In genomic region chr14:59313063-59314018, GRCh38 we compare ENCODE assay signal across 13 cellular contexts.
DNase-seq lines count a peak whose midpoint lies in the region; ATAC-seq and TF ChIP-seq lines count a peak whose summit lies in the region.
"Had no signal": no experiment of that assay in that cellular context is flagged by ENCODE, and none has a peak within 500 bp of the region (broad histone marks: within the 10 kb centered on the region; RNA-seq: fewer than 3 reads in every experiment).

No MANE protein-coding gene starts in this region.

- H2BK20ac ChIP-seq in IMR-90 (ENCODE audit: low read depth, low read length) = no peak overlapping the region

- no peak overlapping the region for H2BK120ac ChIP-seq in IMR-90 (ENCODE audit: low read depth, low read length)

- intact Hi-C loops in IMR-90 (cut with micrococcal nuclease) = no loop called here

- no peak overlapping the region for H3K56ac ChIP-seq in IMR-90 (ENCODE audit: extremely low read depth, insufficient read depth, low read length)

- no peak overlapping the region for H3K4ac ChIP-seq in IMR-90 (ENCODE audit: low read depth, low read length)

- H3K27me3 ChIP-seq in IMR-90 (ENCODE audit: control insufficient read depth, insufficient read depth, low read length) (no peaks in the 10 kb centered on the region), rectal smooth muscle tissue (ENCODE audit: control insufficient read depth, insufficient read depth, low read length) (no peaks in the 10 kb centered on the region)

- no peak overlapping the region for H2AFZ ChIP-seq in IMR-90 (replicated peaks; ENCODE audit: low read length, poor library complexity)

- no peak overlapping the region for H4K5ac ChIP-seq in IMR-90 (ENCODE audit: low read depth, low read length)

- no peak overlapping the region for H2BK5ac ChIP-seq in IMR-90 (ENCODE audit: low read depth, low read length, poor library complexity, severe bottlenecking)

- H3K9me1 ChIP-seq in IMR-90 (ENCODE audit: insufficient read depth, low read length) = no peaks in the 10 kb centered on the region

- in situ Hi-C loops in IMR-90 (cut with MboI; ENCODE audit: low sequenced_read_pairs) = no loop called here

- no peak overlapping the region for H4K8ac ChIP-seq in IMR-90 (ENCODE audit: low read depth in 2 of 2, low read length in 2 of 2)

- H3K9me3 ChIP-seq in IMR-90 (ENCODE audit: control insufficient read depth, insufficient read depth, low read length) = no peaks in the 10 kb centered on the region

- 60% methylated on average over 1 of the region's 4 CpGs; no CpG with 5 or more reads in 1 of the 2 experiments for WGBS in IMR-90 (ENCODE audit: extremely low coverage in 2 of 2, insufficient read length in 1 of 2), 2 experiments

- DNase-seq in IMR-90 = no peak
- no peak for DNase-seq in NCI-H2227 treated with DMSO at 0.1 percent for 48 hours (lab: John Stamatoyannopoulos, UW)
- DNase-seq in GDM1 (lab: John Stamatoyannopoulos, UW) = no peak
- no peak for DNase-seq in HuH-7.5 (ENCODE audit: low spot score)
- DNase-seq: activated B cell treated with CpG ODN at 0.5 μM for 24 hours; CD4-positive, alpha-beta memory T cell; mesendoderm; NCI-H2029 treated with DMSO at 0.1 percent for 48 hours; RPMI8226 had no signal

- no peak overlapping the region for H2BK15ac ChIP-seq in IMR-90 (ENCODE audit: low read depth, low read length)

- no peak overlapping the region for H2AK9ac ChIP-seq in IMR-90 (replicated peaks; ENCODE audit: low read depth, low read length, poor library complexity)

- CTCF ChIA-PET in IMR-90 (lab: Yijun Ruan, JAX) = no interaction called here

- TF ChIP-seq CTCF in IMR-90 (conservative IDR thresholded peaks at IDR 0.05; ENCODE audit: low read depth, low read length) = no peak

- H3K4me1 ChIP-seq in IMR-90 (ENCODE audit: control insufficient read depth, insufficient read depth, low read length) (peaks cover 2% of the 10 kb centered on the region), rectal smooth muscle tissue (ENCODE audit: control insufficient read depth, insufficient read depth, low read length) (peaks cover 40% of the 10 kb centered on the region)

- H3K36me3 ChIP-seq in IMR-90 (ENCODE audit: control insufficient read depth, insufficient read depth, low read length) (no peaks in the 10 kb centered on the region), rectal smooth muscle tissue (ENCODE audit: control insufficient read depth, insufficient read depth, low read length) (no peaks in the 10 kb centered on the region)

- H3K27ac ChIP-seq in IMR-90 (ENCODE audit: insufficient read depth, low read length) (no peak overlapping the region), rectal smooth muscle tissue (ENCODE audit: low read depth, low read length) (peak overlapping the region; percentile 65)

- no peak for TF ChIP-seq POLR2A in IMR-90 (IDR thresholded peaks at IDR 0.05; ENCODE audit: low read depth, low read length)

- H2AK5ac ChIP-seq in IMR-90 (ENCODE audit: low read depth, low read length) = no peak overlapping the region

- 0 out of 2 replicates have a peak overlapping the region, but pooled peaks have one; percentile 26 for H3K23ac ChIP-seq in IMR-90 (ENCODE audit: low read depth, low read length)

- no peak overlapping the region for H3K9ac ChIP-seq in IMR-90 (ENCODE audit: low read depth, low read length)
- H3K9ac ChIP-seq in rectal smooth muscle tissue (ENCODE audit: low read length) = no peak overlapping the region

- H3K4me2 ChIP-seq in IMR-90 (ENCODE audit: low read depth, low read length) = no peak overlapping the region

- H3K14ac ChIP-seq in IMR-90 (replicated peaks; ENCODE audit: low read depth, low read length) = peak overlapping the region; percentile 64; the same call in 1 of the 2 replicates

- H3K18ac ChIP-seq in IMR-90 (ENCODE audit: low read depth, low read length) = no peak overlapping the region

- H3K4me3 ChIP-seq in IMR-90 (ENCODE audit: insufficient read depth, low read depth, low read length) (no peak overlapping the region), rectal smooth muscle tissue (ENCODE audit: low read length) (no peak overlapping the region)

- no TSS peak for BruUV-seq in IMR-90 (replicated peaks; lab: Mats Ljungman, UMichigan)

- H4K91ac ChIP-seq in IMR-90 (ENCODE audit: insufficient read depth, low read depth, low read length) = no peak overlapping the region

- TF ChIP-seq RAD21 in IMR-90 (IDR thresholded peaks at IDR 0.05; ENCODE audit: low read length) = no peak

- dilution Hi-C loops in IMR-90 (cut with HindIII; ENCODE audit: low sequenced_read_pairs, unreplicated experiment) = no loop called here

- ATAC-seq in GM18907 (IDR thresholded peaks at IDR 0.05; ENCODE audit: unreplicated experiment) (peak; percentile 65), HG02588 (IDR thresholded peaks at IDR 0.05; ENCODE audit: unreplicated experiment) (peak; percentile 66), IMR-90 (ENCODE audit: low read depth) (no peak), GM21528 (IDR thresholded peaks at IDR 0.05; ENCODE audit: low FRiP score, unreplicated experiment) (no peak)

- no peaks in the 10 kb centered on the region for H4K20me1 ChIP-seq in IMR-90 (ENCODE audit: insufficient read depth, low read length)

- H3K79me1 ChIP-seq in IMR-90 (ENCODE audit: low read depth in 1 of 2, low read length in 2 of 2) = peaks cover 0 to 3% of the 10 kb centered on the region in 2 experiments; a peak in 1 of 4 replicates

- POLR2A ChIA-PET in IMR-90 (lab: Charles Lee; ENCODE audit: unreplicated experiment) = no interaction called here

TF ChIP-seq in IMR-90, 13 proteins besides CTCF, POLR2A, EP300 and RAD21:
- TF ChIP-seq BHLHE40 (IDR thresholded peaks at IDR 0.05; ENCODE audit: low read depth, low read length) (no peak), SMC3 (IDR thresholded peaks at IDR 0.05; ENCODE audit: low read depth, low read length) (no peak), MXI1 (IDR thresholded peaks at IDR 0.05; ENCODE audit: borderline replicate concordance, low read depth, low read length) (no peak), ELK1 (IDR thresholded peaks at IDR 0.05; ENCODE audit: borderline replicate concordance, low read depth, low read length) (no peak), MAFK (IDR thresholded peaks at IDR 0.05; ENCODE audit: low read depth, low read length) (no peak), NFE2L2 (IDR thresholded peaks at IDR 0.05; ENCODE audit: low read depth, low read length) (no peak), RCOR1 (IDR thresholded peaks at IDR 0.05; ENCODE audit: insufficient replicate concordance, low read length) (no peak), CHD1 (IDR thresholded peaks at IDR 0.05; ENCODE audit: low read depth, low read length) (no peak), FOS (IDR thresholded peaks at IDR 0.05; ENCODE audit: low read depth, low read length) (no peak), MAZ (IDR thresholded peaks at IDR 0.05; ENCODE audit: borderline replicate concordance, low read depth, low read length) (no peak), RFX5 (IDR thresholded peaks at IDR 0.05; ENCODE audit: low read depth, low read length) (no peak), USF2 (IDR thresholded peaks at IDR 0.05; ENCODE audit: low read depth, low read length) (no peak), CEBPB (IDR thresholded peaks at IDR 0.05; ENCODE audit: low read depth, low read length) (no peak)

Comparison
In these comparisons a context has a peak if more than half of its experiments do, and no peak if none do; other contexts are left out.
1. ATAC-seq: peak in GM18907 (single experiment) and HG02588 (single experiment); none in IMR-90 (single experiment) and GM21528 (single experiment).